In the genomic region with DNA sequence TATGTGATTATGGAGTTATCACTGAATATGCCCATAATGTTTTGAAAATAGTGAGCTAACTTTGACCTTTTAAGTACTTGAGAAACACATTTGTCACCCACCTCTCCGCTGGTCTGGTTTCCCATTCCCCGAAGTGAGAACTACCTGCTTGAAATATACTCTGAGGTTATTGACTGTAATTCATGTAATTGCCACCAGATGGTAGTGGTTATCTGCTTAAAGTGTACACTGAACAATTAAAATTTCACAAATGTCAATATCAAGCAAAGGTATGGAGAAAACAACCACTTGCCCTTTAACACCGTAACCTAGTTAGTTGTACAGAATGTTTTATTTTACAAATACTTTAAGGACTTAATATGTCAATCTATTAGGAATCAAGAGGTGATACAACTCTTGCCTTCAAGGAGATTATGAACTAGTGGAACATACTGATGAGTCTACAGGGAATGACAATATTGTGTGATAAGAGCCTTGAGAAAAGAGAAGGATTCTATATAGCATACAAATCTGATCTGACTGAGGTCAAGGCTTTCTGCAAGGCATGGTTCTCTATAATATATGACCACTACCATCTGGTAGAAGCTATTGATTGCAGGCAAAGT, we compare ENCODE assay signal across 7 cellular contexts.
DNase-seq lines count a peak whose midpoint lies in the region; FAIRE-seq and TF ChIP-seq lines count a peak whose summit lies in the region.

No MANE protein-coding gene starts in this region.

- DNase-seq in H4 (ENCODE audit: low spot score) (peak; percentile 46), SHP77 treated with DMSO at 0.1 percent for 48 hours (lab: John Stamatoyannopoulos, UW) (peak; percentile 35), frontal cortex (ENCODE audit: low spot score in 2 of 2) (peak; percentile 2 to 27), superior temporal gyrus (ENCODE audit: extremely low spot score) (peak; percentile 79), cardiac septum (ENCODE audit: low spot score) (no peak)

- H3K4me2 ChIP-seq in KMS-11: no peak overlapping the region

- no peak overlapping the region for H2AFZ ChIP-seq in KMS-11 (ENCODE audit: low read depth)

- no peak overlapping the region for H3K27ac ChIP-seq in KMS-11

- H4K20me1 ChIP-seq in KMS-11 (ENCODE audit: insufficient read depth): no peaks in the 10 kb centered on the region

- H3K27me3 ChIP-seq in KMS-11 (ENCODE audit: insufficient read depth, low read depth): no peaks in the 10 kb centered on the region

- H3K79me2 ChIP-seq in KMS-11 (ENCODE audit: insufficient read depth, low read depth): no peaks in the 10 kb centered on the region

- H3K36me3 ChIP-seq in KMS-11 (ENCODE audit: insufficient read depth): no peaks in the 10 kb centered on the region

- intact Hi-C loops in cardiac septum (cut with DNase I): no loop called here

- peak; percentile 29; the same call in 1 of the 2 replicates for TF ChIP-seq CTCF in GM12874 (IDR thresholded peaks at IDR 0.05; ENCODE audit: insufficient read depth, low read depth, low read length)
- TF ChIP-seq CTCF in KMS-11 (conservative IDR thresholded peaks at IDR 0.05; ENCODE audit: low read depth, low read length): peak; percentile 80

- peak; percentile 77 for FAIRE-seq in frontal cortex (lab: Jason Lieb, UNC)

- H3K9ac ChIP-seq in KMS-11: no peak overlapping the region

- no peaks in the 10 kb centered on the region for H3K4me1 ChIP-seq in KMS-11 (ENCODE audit: low read depth, poor library complexity, severe bottlenecking)

- no peak overlapping the region for H3K4me3 ChIP-seq in KMS-11 (IDR thresholded peaks at IDR 0.05; ENCODE audit: insufficient read depth, low read depth, low read length)
